Comparison of ENCODE assay signal across 26 cellular contexts in the genomic region with DNA sequence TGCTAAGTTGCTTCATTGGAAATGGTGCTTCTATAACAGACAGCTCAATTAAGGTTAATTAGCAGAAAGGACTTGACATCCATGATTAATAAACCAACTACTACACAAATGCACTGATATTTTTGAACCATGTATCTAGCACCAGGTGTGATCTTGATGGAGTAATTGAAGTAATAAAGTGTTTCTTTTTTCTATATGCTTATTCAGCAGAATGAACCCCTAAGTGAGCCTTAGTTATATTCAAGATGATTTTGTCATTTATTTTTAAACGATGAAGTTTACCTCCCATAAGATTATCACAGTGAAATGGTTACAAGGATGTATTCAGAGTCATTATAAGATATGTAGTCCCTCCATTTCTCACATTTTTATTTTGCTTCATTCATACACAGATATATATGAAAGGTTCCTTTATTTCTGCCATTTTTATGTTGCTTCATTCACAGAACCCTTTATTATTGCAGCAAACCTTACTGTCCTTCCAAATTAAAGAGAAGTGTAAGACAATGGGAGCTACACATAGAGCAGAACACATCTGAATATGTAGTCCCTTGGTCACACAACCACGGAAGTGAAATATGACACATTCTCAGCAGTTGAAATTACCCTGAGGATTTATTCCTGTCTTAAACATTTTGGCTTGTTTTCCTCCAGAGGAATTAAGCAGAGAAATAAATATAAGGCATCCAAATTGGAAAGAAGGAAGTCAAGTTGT.
"Had no signal": no experiment of that assay in that cellular context is flagged by ENCODE, and none has a peak within 500 bp of the region (broad histone marks: within the 10 kb centered on the region; RNA-seq: fewer than 3 reads in every experiment).

No MANE protein-coding gene starts in this region.

- H3K4me1 ChIP-seq: esophagus muscularis mucosa, foreskin keratinocyte, heart right ventricle, left lung, psoas muscle, tibial nerve, upper lobe of left lung had no signal

- H3K36me3 ChIP-seq: esophagus muscularis mucosa, heart right ventricle, left lung, ovary, thoracic aorta, tibial nerve, upper lobe of left lung had no signal

- ATAC-seq: foreskin keratinocyte; heart right ventricle; left cardiac atrium; left lung; natural killer cell; psoas muscle; right cardiac atrium; stimulated activated naive B cell treated with anti-CD40 and anti-IgM and Interleukin-4, amounts not matched to agents 10 μg/mL and 1 μg/mL and 100 μg/mL, for 72 hours had no signal

- H3K4me3 ChIP-seq: coronary artery, esophagus muscularis mucosa, heart right ventricle, left lung, ovary, psoas muscle, skin epidermis, thoracic aorta, tibial nerve, upper lobe of left lung had no signal

- H3K27ac ChIP-seq: coronary artery, esophagus muscularis mucosa, foreskin keratinocyte, heart right ventricle, left lung, ovary, psoas muscle, skin epidermis, thoracic aorta, tibial nerve, upper lobe of left lung had no signal

- H3K27me3 Mint-ChIP-seq: stimulated activated naive B cell treated with anti-CD40 and anti-IgM and Interleukin-4, amounts not matched to agents 10 μg/mL and 1 μg/mL and 100 μg/mL, for 72 hours; stimulated activated naive CD8-positive, alpha-beta T cell treated with anti-CD3 and anti-CD28 coated beads, Interleukin-15, Interleukin-2, amounts not matched to agents 100 ng/mL and 50 ng/mL, for 24 hours had no signal

- H3K4me1 Mint-ChIP-seq: stimulated activated naive B cell treated with anti-CD40 and anti-IgM and Interleukin-4, amounts not matched to agents 10 μg/mL and 1 μg/mL and 100 μg/mL, for 72 hours had no signal

- H3K36me3 Mint-ChIP-seq: natural killer cell; stimulated activated naive B cell treated with anti-CD40 and anti-IgM and Interleukin-4, amounts not matched to agents 10 μg/mL and 1 μg/mL and 100 μg/mL, for 72 hours had no signal

- H3K27ac Mint-ChIP-seq: natural killer cell; stimulated activated naive B cell treated with anti-CD40 and anti-IgM and Interleukin-4, amounts not matched to agents 10 μg/mL and 1 μg/mL and 100 μg/mL, for 72 hours; stimulated activated naive CD8-positive, alpha-beta T cell treated with anti-CD3 and anti-CD28 coated beads, Interleukin-15, Interleukin-2, amounts not matched to agents 100 ng/mL and 50 ng/mL, for 24 hours had no signal

- H3K9me3 Mint-ChIP-seq: natural killer cell; stimulated activated naive B cell treated with anti-CD40 and anti-IgM and Interleukin-4, amounts not matched to agents 10 μg/mL and 1 μg/mL and 100 μg/mL, for 72 hours; stimulated activated naive CD8-positive, alpha-beta T cell treated with anti-CD3 and anti-CD28 coated beads, Interleukin-15, Interleukin-2, amounts not matched to agents 100 ng/mL and 50 ng/mL, for 24 hours had no signal

- H3K9me3 ChIP-seq: esophagus muscularis mucosa, heart right ventricle, left lung, ovary, psoas muscle, thoracic aorta, tibial nerve, upper lobe of left lung had no signal

- H3K4me3 Mint-ChIP-seq: natural killer cell; stimulated activated naive B cell treated with anti-CD40 and anti-IgM and Interleukin-4, amounts not matched to agents 10 μg/mL and 1 μg/mL and 100 μg/mL, for 72 hours; stimulated activated naive CD8-positive, alpha-beta T cell treated with anti-CD3 and anti-CD28 coated beads, Interleukin-15, Interleukin-2, amounts not matched to agents 100 ng/mL and 50 ng/mL, for 24 hours had no signal

- DNase-seq: dermis blood vessel endothelial cell; effector memory CD4-positive, alpha-beta T cell; foreskin keratinocyte; glutamatergic neuron; heart right ventricle; hippocampal formation; left cardiac atrium; left lung; mesendoderm; midbrain; natural killer cell; occipital lobe; ovary; posterior cingulate gyrus; psoas muscle; right cardiac atrium; stimulated activated CD4-positive, alpha-beta T cell treated with anti-CD3 and anti-CD28 coated beads, Interleukin-15, amount 100 ng/mL, for 24 hours; stimulated activated CD4-positive, alpha-beta T cell treated with anti-CD3 and anti-CD28 coated beads, Interleukin-2, amount 100 ng/mL, for 48 hours; stimulated activated naive B cell treated with anti-CD40 and anti-IgM and Interleukin-4, amounts not matched to agents 10 μg/mL and 1 μg/mL and 100 μg/mL, for 72 hours; upper lobe of left lung had no signal

- H3K27me3 ChIP-seq: esophagus muscularis mucosa, foreskin keratinocyte, heart right ventricle, left lung, ovary, tibial nerve, upper lobe of left lung had no signal
